ENCODE assay signal across 8 cellular contexts in genomic region chr9:136728080-136728547, GRCh38. TPM values are rescaled to one million over a fixed set of nuclear protein-coding genes. Genes with fewer than 3 reads are reported as not detected.
DNase-seq lines count a peak whose midpoint lies in the region; ATAC-seq and TF ChIP-seq lines count a peak whose summit lies in the region.

No MANE protein-coding gene starts in this region.

- ATAC-seq in GM18870 (IDR thresholded peaks at IDR 0.05; ENCODE audit: unreplicated experiment) (peak; percentile 42), HG03175 (IDR thresholded peaks at IDR 0.05; ENCODE audit: unreplicated experiment) (peak; percentile 75)

- H3K27me3 Mint-ChIP-seq in activated CD4-positive, alpha-beta T cell treated with anti-CD3 and anti-CD28 coated beads, Interleukin-2, amount 10 ng/mL, durations not matched to agents 24 days and 14 days: peaks cover 3% of the 10 kb centered on the region

- peak overlapping the region; percentile 100 for H3K4me3 Mint-ChIP-seq in activated CD4-positive, alpha-beta T cell treated with anti-CD3 and anti-CD28 coated beads, Interleukin-2, amount 10 ng/mL, durations not matched to agents 24 days and 14 days

- peak in 1 of 2 donors; percentile 49 for TF ChIP-seq RAD21 in liver (IDR thresholded peaks at IDR 0.05)

- peaks cover 12 to 26% (median 19%) of the 10 kb centered on the region in 4 donors for H3K36me3 ChIP-seq in liver (ENCODE audit: control insufficient read depth in 4 of 4, insufficient read depth in 3 of 4, low read depth in 1 of 4, low read length in 3 of 4)

- no peaks in the 10 kb centered on the region for H3K9me3 ChIP-seq in liver (ENCODE audit: control insufficient read depth in 4 of 4, low read length in 3 of 4)

- no peaks in the 10 kb centered on the region for H3K27me3 ChIP-seq in liver (ENCODE audit: control insufficient read depth in 4 of 4, insufficient read depth in 4 of 4, low read length in 3 of 4)

- H3K9ac ChIP-seq in liver (ENCODE audit: low read depth in 1 of 2, low read length in 2 of 2): peak overlapping the region; percentile 22 to 82

- H3K4me1 Mint-ChIP-seq in activated CD4-positive, alpha-beta T cell treated with anti-CD3 and anti-CD28 coated beads, Interleukin-2, amount 10 ng/mL, durations not matched to agents 24 days and 14 days: peaks cover 18% of the 10 kb centered on the region

- peak overlapping the region; percentile 45 for H3K27ac Mint-ChIP-seq in activated CD4-positive, alpha-beta T cell treated with anti-CD3 and anti-CD28 coated beads, Interleukin-2, amount 10 ng/mL, durations not matched to agents 24 days and 14 days

- H3K4me1 ChIP-seq in liver (ENCODE audit: control insufficient read depth in 4 of 4, insufficient read depth in 4 of 4, low read length in 3 of 4): peaks cover 0 to 44% (median 33%) of the 10 kb centered on the region in 4 donors

- intact Hi-C loops in activated CD4-positive, alpha-beta T cell treated with anti-CD3 and anti-CD28 coated beads, Interleukin-2, amount 10 ng/mL, durations not matched to agents 24 days and 14 days (cut with micrococcal nuclease): loop anchor here (1.0 kb wide), 1 partner anchor 27 kb away; no protein-coding TSS in a partner anchor

- TF ChIP-seq CTCF in liver (IDR thresholded peaks at IDR 0.05; ENCODE audit: low read depth, low read length, missing input control): peak; percentile 90

- H3K9me3 Mint-ChIP-seq in activated CD4-positive, alpha-beta T cell treated with anti-CD3 and anti-CD28 coated beads, Interleukin-2, amount 10 ng/mL, durations not matched to agents 24 days and 14 days: no peaks in the 10 kb centered on the region

- WGBS in liver: under 1% methylated on average over 66 of the region's 66 CpGs

- DNase-seq in AG08396 (ENCODE audit: low spot score): peak; percentile 98
- DNase-seq in NCI-H460 (ENCODE audit: extremely low read depth, low read depth): peak; percentile 82
- DNase-seq in activated CD4-positive, alpha-beta T cell treated with anti-CD3 and anti-CD28 coated beads, Interleukin-2, amount 10 ng/mL, durations not matched to agents 24 days and 14 days: peak; percentile 98
- peak; percentile 60 for DNase-seq in dedifferentiated amniotic fluid mesenchymal stem cell (ENCODE audit: extremely low spot score)
- DNase-seq in stimulated activated CD4-positive, alpha-beta T cell treated with anti-CD3 and anti-CD28 coated beads, Interleukin-2, amount 100 ng/mL, for 48 hours: peak; percentile 91 to 98

- peak overlapping the region; percentile 70 to 99 (median 77) for H3K4me3 ChIP-seq in liver (ENCODE audit: low read depth in 1 of 3, low read length in 3 of 3)

- peak overlapping the region; percentile 55 to 85 for H3K27ac ChIP-seq in liver (ENCODE audit: low read depth in 1 of 2, low read length in 2 of 2)

- H3K36me3 Mint-ChIP-seq in activated CD4-positive, alpha-beta T cell treated with anti-CD3 and anti-CD28 coated beads, Interleukin-2, amount 10 ng/mL, durations not matched to agents 24 days and 14 days (ENCODE audit: low read depth): peaks cover 39% of the 10 kb centered on the region

TF ChIP-seq in liver, 16 proteins besides CTCF, POLR2A, EP300 and RAD21:
- TF ChIP-seq SP1 (IDR thresholded peaks at IDR 0.05) (peak; percentile 64), TAF1 (conservative IDR thresholded peaks at IDR 0.05) (peak; percentile 96), RXRA (IDR thresholded peaks at IDR 0.05) (peak in 1 of 2 donors; percentile 13), EGR1 (IDR thresholded peaks at IDR 0.05; ENCODE audit: low read depth in 2 of 2) (no peak), JUND (IDR thresholded peaks at IDR 0.05) (no peak), YY1 (IDR thresholded peaks at IDR 0.05) (peak; percentile 62), REST (IDR thresholded peaks at IDR 0.05) (peak; percentile 79)

RNA-seq across cellular contexts. Expression of gene LCN10, which starts 14.6 kb away (rescaled TPM):
- not detected in 2 replicates for total RNA-seq in NCI-H460 (2014; rRNA removed; shearing (Covaris generic))
- not detected in 2 replicates for polyA plus RNA-seq in NCI-H460 (2014; cell fraction: nucleus; rRNA removed)
- 1.1 and 1.7 TPM in 2 replicates for total RNA-seq in activated CD4-positive, alpha-beta T cell treated with anti-CD3 and anti-CD28 coated beads, Interleukin-2, amount 10 ng/mL, durations not matched to agents 24 days and 14 days
- total RNA-seq in liver: under 1 TPM; 0.08 to 0.14 TPM
- under 1 TPM; 0.11 to 0.12 TPM for polyA plus RNA-seq in liver

RNA-seq across cellular contexts. Expression of gene DIPK1B, which starts 15.7 kb away (rescaled TPM):
- 14.1 and 14.4 TPM in 2 replicates for total RNA-seq in NCI-H460 (2014; rRNA removed; shearing (Covaris generic))
- polyA plus RNA-seq in NCI-H460 (2014; cell fraction: nucleus; rRNA removed): 58.1 and 67.5 TPM in 2 replicates
- total RNA-seq in activated CD4-positive, alpha-beta T cell treated with anti-CD3 and anti-CD28 coated beads, Interleukin-2, amount 10 ng/mL, durations not matched to agents 24 days and 14 days: 1.1 and 1.5 TPM in 2 replicates
- total RNA-seq in liver: 10 to 100 TPM in 1 of 2 donors, 1 to 10 TPM in 1; 6.4 to 19.7 TPM
- 1 to 10 TPM; 2.3 to 4.1 TPM for polyA plus RNA-seq in liver

RNA-seq across cellular contexts. Expression of gene LCN6, which starts 20.2 kb away (rescaled TPM):
- not detected in 2 replicates for total RNA-seq in NCI-H460 (2014; rRNA removed; shearing (Covaris generic))
- not detected in 2 replicates for polyA plus RNA-seq in NCI-H460 (2014; cell fraction: nucleus; rRNA removed)
- not detected in 2 replicates for total RNA-seq in activated CD4-positive, alpha-beta T cell treated with anti-CD3 and anti-CD28 coated beads, Interleukin-2, amount 10 ng/mL, durations not matched to agents 24 days and 14 days
- not detected for total RNA-seq in liver
- polyA plus RNA-seq in liver: under 1 TPM; 0.14 to 0.32 TPM

RNA-seq across cellular contexts. Expression of gene LCN8, which starts 29.9 kb away (rescaled TPM):
- total RNA-seq in NCI-H460 (2014; rRNA removed; shearing (Covaris generic)): not detected in 2 replicates
- polyA plus RNA-seq in NCI-H460 (2014; cell fraction: nucleus; rRNA removed): not detected in 2 replicates
- not detected in 2 replicates for total RNA-seq in activated CD4-positive, alpha-beta T cell treated with anti-CD3 and anti-CD28 coated beads, Interleukin-2, amount 10 ng/mL, durations not matched to agents 24 days and 14 days
- not detected for total RNA-seq in liver
- polyA plus RNA-seq in liver: not detected

RNA-seq across cellular contexts. Expression of gene LCN15, which starts 36.2 kb away (rescaled TPM):
- not detected in 2 replicates for total RNA-seq in NCI-H460 (2014; rRNA removed; shearing (Covaris generic))
- polyA plus RNA-seq in NCI-H460 (2014; cell fraction: nucleus; rRNA removed): 0.07 TPM in 1 of 2 replicates, not detected in the other
- not detected in 2 replicates for total RNA-seq in activated CD4-positive, alpha-beta T cell treated with anti-CD3 and anti-CD28 coated beads, Interleukin-2, amount 10 ng/mL, durations not matched to agents 24 days and 14 days
- total RNA-seq in liver: not detected
- polyA plus RNA-seq in liver: not detected

Comparison
In these comparisons a context has a peak if more than half of its experiments do, and no peak if none do; other contexts are left out.
1. Peak in every context shown above with its lines: DNase-seq, ATAC-seq, H3K4me3 ChIP-seq and H3K27ac ChIP-seq.